In the genomic region with DNA sequence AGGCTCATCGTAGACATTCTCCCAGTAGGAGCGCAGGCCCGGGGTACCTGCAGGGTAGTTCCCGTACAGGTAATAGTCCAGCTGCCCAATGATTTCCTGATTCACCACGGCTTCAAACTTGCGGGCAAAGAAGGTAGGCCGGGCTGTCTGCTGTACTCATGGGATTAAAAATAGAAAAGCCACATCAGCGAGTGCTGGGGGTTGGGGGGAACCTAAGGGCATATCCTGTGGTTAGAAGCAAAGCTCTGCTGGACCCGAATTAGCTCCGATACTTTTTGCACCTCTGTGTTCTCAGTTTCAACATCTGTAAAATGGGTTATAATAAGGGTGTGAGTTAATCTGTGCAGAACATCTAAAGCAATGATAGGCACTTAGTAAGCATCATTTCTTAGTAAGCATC, we compare ENCODE assay signal across 14 cellular contexts.
A peak's percentile ranks its signal among the peaks of the same experiment; 100 is the strongest.
DNase-seq lines count a peak whose midpoint lies in the region; ATAC-seq, FAIRE-seq and TF ChIP-seq lines count a peak whose summit lies in the region.
"Had no signal": no experiment of that assay in that cellular context is flagged by ENCODE, and none has a peak within 500 bp of the region (broad histone marks: within the 10 kb centered on the region; RNA-seq: fewer than 3 reads in every experiment).

No MANE protein-coding gene starts in this region.

- peaks cover 40% of the 10 kb centered on the region for H4K20me1 ChIP-seq in K562 (replicated peaks; ENCODE audit: control insufficient read depth, insufficient read depth, low read length)

- no peaks in the 10 kb centered on the region for H3K79me2 ChIP-seq in K562 (ENCODE audit: control insufficient read depth, insufficient read depth, low read length)

- no peak for TF ChIP-seq RAD21 in K562 (CRISPR knock-in tag; conservative IDR thresholded peaks at IDR 0.05 in 1 of 2, IDR thresholded peaks at IDR 0.05 in 1 of 2)

- no TSS peak for BruUV-seq in K562 (replicated peaks; lab: Mats Ljungman, UMichigan)

- no peak for TF ChIP-seq POLR2A in K562 (conservative IDR thresholded peaks at IDR 0.05)

- ATAC-seq in GM18519 (IDR thresholded peaks at IDR 0.05; ENCODE audit: low FRiP score, unreplicated experiment) (peak; percentile 90), GM21381 (IDR thresholded peaks at IDR 0.05; ENCODE audit: unreplicated experiment) (peak; percentile 96), HG03159 (IDR thresholded peaks at IDR 0.05; ENCODE audit: unreplicated experiment) (peak; percentile 75), K562 (no peak), HG02981 (IDR thresholded peaks at IDR 0.05; ENCODE audit: unreplicated experiment) (no peak)

- H3K4me2 ChIP-seq in K562 (ENCODE audit: insufficient read depth, low read length): no peak overlapping the region
- H3K4me2 ChIP-seq: BLaER1 treated with 17β-estradiol and CSF1 and Interleukin-3, amounts not matched to agents 10 nM and 100 nM had no signal

- peaks cover 3% of the 10 kb centered on the region; the same call in 1 of the 3 replicates for H3K36me3 ChIP-seq in K562 (ENCODE audit: control insufficient read depth, insufficient read depth, low read length)

- no peak for TF ChIP-seq EP300 in K562 (IDR thresholded peaks at IDR 0.05; ENCODE audit: low read length)

- no peaks in the 10 kb centered on the region for H3K9me3 ChIP-seq in K562 (replicated peaks; ENCODE audit: control insufficient read depth, insufficient read depth, low read depth, low read length)

- in situ Hi-C loops in K562 (cut with MboI): no loop called here

- CTCF ChIA-PET in K562 (lab: Yijun Ruan, JAX; ENCODE audit: low intra/inter-chr PET ratio): no interaction called here

- H3K9ac ChIP-seq in K562 (ENCODE audit: insufficient read depth in 1 of 2, low read depth in 2 of 2, low read length in 2 of 2): no peak overlapping the region
- H3K9ac ChIP-seq: BLaER1 treated with 17β-estradiol and CSF1 and Interleukin-3, amounts not matched to agents 10 nM and 100 nM had no signal

- POLR2A ChIA-PET in K562 (lab: Yijun Ruan, JAX): no interaction called here

- H3K4me3 ChIP-seq in K562: no peak overlapping the region
- H3K4me3 ChIP-seq: BLaER1 treated with 17β-estradiol and CSF1 and Interleukin-3, amounts not matched to agents 10 nM and 100 nM had no signal

- no peak overlapping the region for H2AFZ ChIP-seq in K562 (ENCODE audit: low read depth, low read length)

- H3K27ac ChIP-seq in K562 (ENCODE audit: extremely low read depth, low read depth, low read length): no peak overlapping the region
- H3K27ac ChIP-seq: BLaER1 treated with 17β-estradiol and CSF1 and Interleukin-3, amounts not matched to agents 10 nM and 100 nM had no signal

- no peak for TF ChIP-seq CTCF in K562 (IDR thresholded peaks at IDR 0.05 in 2 of 3, conservative IDR thresholded peaks at IDR 0.05 in 1 of 3; ENCODE audit: insufficient read depth in 2 of 3, low read depth in 1 of 3, low read length in 3 of 3)

- H3K27me3 ChIP-seq in K562 (ENCODE audit: control insufficient read depth in 2 of 2, insufficient read depth in 2 of 2, low read length in 2 of 2): no peaks in the 10 kb centered on the region
- H3K27me3 ChIP-seq: BLaER1 treated with 17β-estradiol and CSF1 and Interleukin-3, amounts not matched to agents 10 nM and 100 nM had no signal

- DNase-seq in K562 (ENCODE audit: extremely low read depth in 1 of 4, low spot score in 3 of 4): no peak
- no peak for DNase-seq in amygdala (lab: John Stamatoyannopoulos, UW)
- DNase-seq in NCI-H748 (lab: John Stamatoyannopoulos, UW; ENCODE audit: unreplicated experiment): no peak
- no peak for DNase-seq in SHP77 (lab: John Stamatoyannopoulos, UW)
- DNase-seq: activated naive CD8-positive, alpha-beta T cell treated with anti-CD3 and anti-CD28 coated beads, Interleukin-2, amount 10 ng/mL, durations not matched to agents 7 days and 5 days; midbrain; stimulated activated CD4-positive, alpha-beta T cell treated with anti-CD3 and anti-CD28 coated beads, Interleukin-4, amount 100 ng/mL, for 24 hours had no signal

- 76% methylated on average over 10 of the region's 10 CpGs for WGBS in K562 (ENCODE audit: insufficient coverage, low coverage, missing lambda C conversion rate)

- H3K9me1 ChIP-seq in K562 (ENCODE audit: control insufficient read depth, insufficient read depth, low read length): no peaks in the 10 kb centered on the region

- no peaks in the 10 kb centered on the region for H3K4me1 ChIP-seq in K562 (replicated peaks in 1 of 2; ENCODE audit: control insufficient read depth in 2 of 2, insufficient read depth in 2 of 2, low read length in 2 of 2)

- FAIRE-seq in K562 (lab: Jason Lieb, UNC): no peak
- FAIRE-seq: H1, RCC 7860 had no signal

- intact Hi-C loops in K562 (cut with micrococcal nuclease): no loop called here

TF ChIP-seq in K562, 482 proteins besides CTCF, POLR2A, EP300 and RAD21:
- TF ChIP-seq, protein P1, sequence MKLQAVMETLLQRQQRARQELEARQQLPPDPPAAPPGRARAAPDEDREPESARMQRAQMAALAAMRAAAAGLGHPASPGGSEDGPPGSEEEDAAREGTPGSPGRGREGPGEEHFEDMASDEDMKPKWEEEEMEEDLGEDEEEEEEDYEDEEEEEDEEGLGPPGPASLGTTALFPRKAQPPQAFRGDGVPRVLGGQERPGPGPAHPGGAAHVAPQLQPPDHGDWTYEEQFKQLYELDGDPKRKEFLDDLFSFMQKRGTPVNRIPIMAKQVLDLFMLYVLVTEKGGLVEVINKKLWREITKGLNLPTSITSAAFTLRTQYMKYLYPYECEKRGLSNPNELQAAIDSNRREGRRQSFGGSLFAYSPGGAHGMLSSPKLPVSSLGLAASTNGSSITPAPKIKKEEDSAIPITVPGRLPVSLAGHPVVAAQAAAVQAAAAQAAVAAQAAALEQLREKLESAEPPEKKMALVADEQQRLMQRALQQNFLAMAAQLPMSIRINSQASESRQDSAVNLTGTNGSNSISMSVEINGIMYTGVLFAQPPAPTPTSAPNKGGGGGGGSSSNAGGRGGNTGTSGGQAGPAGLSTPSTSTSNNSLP (IDR thresholded peaks at IDR 0.05; ENCODE audit: borderline replicate concordance, low read depth, low read length): no peak
- TF ChIP-seq, protein P2, sequence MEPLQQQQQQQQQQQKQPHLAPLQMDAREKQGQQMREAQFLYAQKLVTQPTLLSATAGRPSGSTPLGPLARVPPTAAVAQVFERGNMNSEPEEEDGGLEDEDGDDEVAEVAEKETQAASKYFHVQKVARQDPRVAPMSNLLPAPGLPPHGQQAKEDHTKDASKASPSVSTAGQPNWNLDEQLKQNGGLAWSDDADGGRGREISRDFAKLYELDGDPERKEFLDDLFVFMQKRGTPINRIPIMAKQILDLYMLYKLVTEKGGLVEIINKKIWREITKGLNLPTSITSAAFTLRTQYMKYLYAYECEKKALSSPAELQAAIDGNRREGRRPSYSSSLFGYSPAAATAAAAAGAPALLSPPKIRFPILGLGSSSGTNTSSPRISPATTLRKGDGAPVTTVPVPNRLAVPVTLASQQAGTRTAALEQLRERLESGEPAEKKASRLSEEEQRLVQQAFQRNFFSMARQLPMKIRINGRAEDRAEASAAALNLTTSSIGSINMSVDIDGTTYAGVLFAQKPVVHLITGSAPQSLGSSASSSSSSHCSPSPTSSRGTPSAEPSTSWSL (CRISPR knock-in tag; IDR thresholded peaks at IDR 0.05; ENCODE audit: borderline replicate concordance): no peak
- TF ChIP-seq KDM1A (IDR thresholded peaks at IDR 0.05) (0 out of 4 replicates have a peak, but pooled peaks of 1 of the 2 experiments have one; percentile 15), ZNF184 (CRISPR knock-in tag; IDR thresholded peaks at IDR 0.05) (no peak), DACH1 (IDR thresholded peaks at IDR 0.05; ENCODE audit: partially characterized antibody) (no peak), BCOR (IDR thresholded peaks at IDR 0.05) (peak; percentile 33; the same call in 1 of the 2 replicates), RBM25 (IDR thresholded peaks at IDR 0.05; ENCODE audit: low read depth, low read length, severe bottlenecking) (peak; percentile 91), BACH1 (tag; IDR thresholded peaks at IDR 0.05) (no peak)

Comparison
In these comparisons a context has a peak if more than half of its experiments do, and no peak if none do; other contexts are left out.
1. ATAC-seq: peak in GM18519 (single experiment), GM21381 (single experiment) and HG03159 (single experiment); none in K562 (single experiment) and HG02981 (single experiment).